In genomic region chr11:8934735-8935478, GRCh38 we compare ENCODE assay signal across 14 cellular contexts. TPM values are rescaled to one million over a fixed set of nuclear protein-coding genes. Genes with fewer than 3 reads are reported as not detected.
DNase-seq lines count a peak whose midpoint lies in the region; ATAC-seq and TF ChIP-seq lines count a peak whose summit lies in the region.
"Had no signal": no experiment of that assay in that cellular context is flagged by ENCODE, and none has a peak within 500 bp of the region (broad histone marks: within the 10 kb centered on the region; RNA-seq: fewer than 3 reads in every experiment).

No MANE protein-coding gene starts in this region.

- in situ Hi-C loops in ACHN (cut with HindIII; ENCODE audit: low pct_ligation_motif_present, low pct_unique_long_range_greater_than_20kb, low sequenced_read_pairs): no loop called here

- ATAC-seq in activated T-cell treated with anti-CD3 and anti-CD28 coated beads, Interleukin-2, amount 50 U/mL, for 4 hours: no peak

- intact Hi-C loops in lower leg skin (cut with DNase I; ENCODE audit: low total_unique reads): no loop called here

- no peaks in the 10 kb centered on the region for H3K36me3 ChIP-seq in adipocyte (ENCODE audit: control insufficient read depth, insufficient read depth, low read length, severe bottlenecking)
- H3K36me3 ChIP-seq: BLaER1 treated with 17β-estradiol and CSF1 and Interleukin-3, amounts not matched to agents 10 nM and 100 nM had no signal

- peaks cover 15% of the 10 kb centered on the region for H3K4me1 Mint-ChIP-seq in HFFc6 (ENCODE audit: low read depth)
- H3K4me1 Mint-ChIP-seq in activated T-cell treated with anti-CD3 and anti-CD28 coated beads, Interleukin-2, amount 50 U/mL, for 4 hours (ENCODE audit: low read depth): no peaks in the 10 kb centered on the region

- H3K27me3 Mint-ChIP-seq in HFFc6 (ENCODE audit: insufficient read depth): peaks cover 5% of the 10 kb centered on the region
- no peaks in the 10 kb centered on the region for H3K27me3 Mint-ChIP-seq in activated T-cell treated with anti-CD3 and anti-CD28 coated beads, Interleukin-2, amount 50 U/mL, for 4 hours (ENCODE audit: low read depth)
- H3K27me3 Mint-ChIP-seq: dendritic cell treated with granulocyte-macrophage colony-stimulating factor and Interleukin-4, amounts not matched to agents 40 ng/mL and 50 ng/mL, for 4 days had no signal

- H3K27ac Mint-ChIP-seq in HFFc6: peak overlapping the region; percentile 49
- H3K27ac Mint-ChIP-seq: dendritic cell treated with granulocyte-macrophage colony-stimulating factor and Interleukin-4, amounts not matched to agents 40 ng/mL and 50 ng/mL, for 4 days had no signal

- no peaks in the 10 kb centered on the region for H3K36me3 Mint-ChIP-seq in HFFc6 (ENCODE audit: low read depth)
- H3K36me3 Mint-ChIP-seq in activated T-cell treated with anti-CD3 and anti-CD28 coated beads, Interleukin-2, amount 50 U/mL, for 4 hours (ENCODE audit: insufficient read depth): no peaks in the 10 kb centered on the region

- H3K9me3 Mint-ChIP-seq in HFFc6: no peaks in the 10 kb centered on the region
- no peaks in the 10 kb centered on the region for H3K9me3 Mint-ChIP-seq in activated T-cell treated with anti-CD3 and anti-CD28 coated beads, Interleukin-2, amount 50 U/mL, for 4 hours
- H3K9me3 Mint-ChIP-seq: dendritic cell treated with granulocyte-macrophage colony-stimulating factor and Interleukin-4, amounts not matched to agents 40 ng/mL and 50 ng/mL, for 4 days had no signal

- 38 to 47% methylated on average over 14 of the region's 14 CpGs for WGBS in lower leg skin, 2 donors

- H3K4me3 ChIP-seq in adipocyte (ENCODE audit: low read length) (peak overlapping the region; percentile 67), lower leg skin (ENCODE audit: low read depth, poor library complexity, severe bottlenecking) (no peak overlapping the region)
- H3K4me3 ChIP-seq: BLaER1 treated with 17β-estradiol and CSF1 and Interleukin-3, amounts not matched to agents 10 nM and 100 nM had no signal

- H3K9ac ChIP-seq in adipocyte (ENCODE audit: low read length): peak overlapping the region; percentile 19
- H3K9ac ChIP-seq: BLaER1 treated with 17β-estradiol and CSF1 and Interleukin-3, amounts not matched to agents 10 nM and 100 nM had no signal

- TF ChIP-seq CTCF in HFFc6 (IDR thresholded peaks at IDR 0.05): no peak
- no peak for TF ChIP-seq CTCF in lower leg skin (IDR thresholded peaks at IDR 0.05)

- no peak for TF ChIP-seq POLR2A in lower leg skin (IDR thresholded peaks at IDR 0.05)

- H3K4me3 Mint-ChIP-seq in HFFc6: peak overlapping the region; percentile 54
- no peak overlapping the region for H3K4me3 Mint-ChIP-seq in activated T-cell treated with anti-CD3 and anti-CD28 coated beads, Interleukin-2, amount 50 U/mL, for 4 hours
- H3K4me3 Mint-ChIP-seq: dendritic cell treated with granulocyte-macrophage colony-stimulating factor and Interleukin-4, amounts not matched to agents 40 ng/mL and 50 ng/mL, for 4 days had no signal

- peaks cover 7% of the 10 kb centered on the region for H3K4me1 ChIP-seq in adipocyte (ENCODE audit: control insufficient read depth, insufficient read depth, low read length)

- H3K9me3 ChIP-seq in adipocyte (ENCODE audit: control insufficient read depth, low read length): no peaks in the 10 kb centered on the region
- H3K9me3 ChIP-seq: BLaER1 treated with 17β-estradiol and CSF1 and Interleukin-3, amounts not matched to agents 10 nM and 100 nM had no signal

- DNase-seq in ACHN: peak; percentile 43
- peak; percentile 62 for DNase-seq in HFFc6
- peak; percentile 70 for DNase-seq in adipocyte (ENCODE audit: low read depth)
- DNase-seq in iris pigment epithelial cell (ENCODE audit: low read depth): peak; percentile 91
- DNase-seq in NK-92 (lab: John Stamatoyannopoulos, UW; ENCODE audit: unreplicated experiment): no peak
- DNase-seq in activated T-cell treated with anti-CD3 and anti-CD28 coated beads, Interleukin-2, amount 50 U/mL, for 4 hours: no peak
- no peak for DNase-seq in lower leg skin (ENCODE audit: low spot score in 2 of 2)
- DNase-seq in SK-N-DZ (ENCODE audit: low spot score): no peak
- DNase-seq: KBM-7, NCI-H510A treated with DMSO at 0.1 percent for 48 hours had no signal

- H3K27me3 ChIP-seq in adipocyte (replicated peaks; ENCODE audit: control insufficient read depth, insufficient read depth, low read length): no peaks in the 10 kb centered on the region
- H3K27me3 ChIP-seq: BLaER1 treated with 17β-estradiol and CSF1 and Interleukin-3, amounts not matched to agents 10 nM and 100 nM had no signal

RNA-seq across cellular contexts. Expression of gene C11orf16, which starts 2.2 kb away (rescaled TPM):
- not detected for total RNA-seq in HFFc6 (2021; fragmentation: NEBNext Ultra II Directional; extraction: Animal tissue kit (Norgen Biotek cat#: 25700))
- total RNA-seq in activated T-cell treated with anti-CD3 and anti-CD28 coated beads, Interleukin-2, amount 50 U/mL, for 4 hours: not detected
- not detected for total RNA-seq in lower leg skin
- not detected in 2 replicates for polyA plus RNA-seq in SK-N-DZ (2014; cell fraction: cytosol; rRNA removed)
- polyA plus RNA-seq in SK-N-DZ (2014; cell fraction: nucleus; rRNA removed): 0.09 TPM in 1 of 2 replicates, not detected in the other
- total RNA-seq: osteocyte; T-helper 1 cell treated with Interleukin-12 subunit alpha and Interleukin-12 subunit beta and Interleukin-4 antibody, amounts not matched to agents 30 ng/mL and 1 ng/mL, for 36 hours had no signal

RNA-seq across cellular contexts. Expression of gene ASCL3, which starts 7.9 kb away (rescaled TPM):
- total RNA-seq in HFFc6 (2021; fragmentation: NEBNext Ultra II Directional; extraction: Animal tissue kit (Norgen Biotek cat#: 25700)): not detected
- total RNA-seq in activated T-cell treated with anti-CD3 and anti-CD28 coated beads, Interleukin-2, amount 50 U/mL, for 4 hours: not detected
- not detected for total RNA-seq in lower leg skin
- not detected in 2 replicates for polyA plus RNA-seq in SK-N-DZ (2014; cell fraction: cytosol; rRNA removed)
- polyA plus RNA-seq in SK-N-DZ (2014; cell fraction: nucleus; rRNA removed): not detected in 2 replicates
- total RNA-seq: osteocyte; T-helper 1 cell treated with Interleukin-12 subunit alpha and Interleukin-12 subunit beta and Interleukin-4 antibody, amounts not matched to agents 30 ng/mL and 1 ng/mL, for 36 hours had no signal

RNA-seq across cellular contexts. Expression of gene AKIP1, which starts 23.9 kb away (rescaled TPM):
- total RNA-seq in HFFc6 (2021; fragmentation: NEBNext Ultra II Directional; extraction: Animal tissue kit (Norgen Biotek cat#: 25700)): 10 to 100 TPM; 39.9 to 47.3 (median 42.5) TPM
- 10 to 100 TPM; 18.2 to 25.6 (median 25.6) TPM for total RNA-seq in activated T-cell treated with anti-CD3 and anti-CD28 coated beads, Interleukin-2, amount 50 U/mL, for 4 hours
- 10 to 100 TPM; 10.1 to 18.6 (median 13.6) TPM for total RNA-seq in lower leg skin
- 54.8 and 63.0 TPM in 2 replicates for polyA plus RNA-seq in SK-N-DZ (2014; cell fraction: cytosol; rRNA removed)
- polyA plus RNA-seq in SK-N-DZ (2014; cell fraction: nucleus; rRNA removed): 24.4 and 37.7 TPM in 2 replicates

RNA-seq across cellular contexts. Expression of gene TMEM9B, which starts 29.3 kb away (rescaled TPM):
- 10 to 100 TPM; 50.0 to 66.0 (median 59.7) TPM for total RNA-seq in HFFc6 (2021; fragmentation: NEBNext Ultra II Directional; extraction: Animal tissue kit (Norgen Biotek cat#: 25700))
- total RNA-seq in activated T-cell treated with anti-CD3 and anti-CD28 coated beads, Interleukin-2, amount 50 U/mL, for 4 hours: 10 to 100 TPM; 25.6 to 28.9 (median 28.6) TPM
- total RNA-seq in lower leg skin: 10 to 100 TPM; 40.4 to 54.7 (median 48.0) TPM
- polyA plus RNA-seq in SK-N-DZ (2014; cell fraction: cytosol; rRNA removed): 25.6 and 25.8 TPM in 2 replicates
- 10.7 and 12.5 TPM in 2 replicates for polyA plus RNA-seq in SK-N-DZ (2014; cell fraction: nucleus; rRNA removed)

Comparison
In these comparisons a context has a peak if more than half of its experiments do, and no peak if none do; other contexts are left out.
1. DNase-seq: peak in ACHN (single experiment), HFFc6 (single experiment), adipocyte (single experiment) and iris pigment epithelial cell (single experiment); none in NK-92 (single experiment), activated T-cell treated with anti-CD3 and anti-CD28 coated beads, Interleukin-2, amount 50 U/mL, for 4 hours (single experiment), lower leg skin (0 of 2) and SK-N-DZ (single experiment).